ENCODE assay signal across 8 cellular contexts in genomic region chr5:137752873-137753226, GRCh38. TPM values are rescaled to one million over a fixed set of nuclear protein-coding genes. Genes with fewer than 3 reads are reported as not detected.
DNase-seq lines count a peak whose midpoint lies in the region; ATAC-seq and TF ChIP-seq lines count a peak whose summit lies in the region.

No MANE protein-coding gene starts in this region.

- H3K36me3 ChIP-seq in PC-9 (ENCODE audit: low read depth) (peaks cover 21% of the 10 kb centered on the region), tibial nerve (peaks cover 0 to 3% (median 0%) of the 10 kb centered on the region in 3 donors)

- DNase-seq in activated gamma-delta T cell treated with Interleukin-2 at 50 U/mL for 16 hours (peak; percentile 20), activated gamma-delta T cell (lab: John Stamatoyannopoulos, UW) (no peak), PC-9 (peak in 1 of 2 experiments; percentile 21), cardiac fibroblast (ENCODE audit: low read depth in 2 of 2) (peak; percentile 32 to 42), lower leg skin (ENCODE audit: low spot score in 2 of 2) (peak; percentile 23 to 84), tibial nerve (ENCODE audit: low spot score in 2 of 2) (peak in 1 of 2 donors; percentile 7), GM19240 (ENCODE audit: insufficient read length, low spot score) (no peak)

- TF ChIP-seq EP300 in tibial nerve (IDR thresholded peaks at IDR 0.05): no peak

- H3K9me3 ChIP-seq in PC-9 (ENCODE audit: insufficient read depth, low read depth) (no peaks in the 10 kb centered on the region), tibial nerve (no peaks in the 10 kb centered on the region)

- intact Hi-C loops in PC-9 (cut with micrococcal nuclease; ENCODE audit: unreplicated experiment) (loop anchor here (2.0 to 10.0 kb wide), 2 partner anchors 312 to 380 kb away; no protein-coding TSS in a partner anchor), lower leg skin (cut with DNase I; ENCODE audit: low total_unique reads) (no loop called here)

- POLR2A ChIA-PET in PC-9 (lab: Charles Lee; ENCODE audit: unreplicated experiment): no interaction called here

- peak overlapping the region; percentile 91; the same call in 1 of the 2 replicates for H3K27ac ChIP-seq in PC-9
- peak overlapping the region; percentile 88 to 99 (median 98) for H3K27ac ChIP-seq in tibial nerve

- H3K27me3 ChIP-seq in PC-9 (ENCODE audit: insufficient read depth, low read depth) (no peaks in the 10 kb centered on the region), tibial nerve (no peaks in the 10 kb centered on the region)

- H3K9me2 ChIP-seq in PC-9 (ENCODE audit: insufficient read depth): no peaks in the 10 kb centered on the region

- no peak for ATAC-seq in HG03460 (IDR thresholded peaks at IDR 0.05; ENCODE audit: unreplicated experiment)

- no peak for TF ChIP-seq POLR2A in lower leg skin (IDR thresholded peaks at IDR 0.05)
- no peak for TF ChIP-seq POLR2A in tibial nerve (IDR thresholded peaks at IDR 0.05)

- H3F3A ChIP-seq in PC-9 (ENCODE audit: insufficient read depth, low read depth): peaks cover 26% of the 10 kb centered on the region

- H4K20me1 ChIP-seq in PC-9 (ENCODE audit: insufficient read depth): peaks cover 42% of the 10 kb centered on the region

- WGBS in lower leg skin, 2 donors: 1 to 2% methylated on average over 6 of the region's 6 CpGs
- 0 to 1% methylated on average over 4 to 6 of the region's 6 CpGs for WGBS in tibial nerve, 2 donors

- H2AFZ ChIP-seq in PC-9: no peak overlapping the region

- peaks cover 59% of the 10 kb centered on the region for H3K79me2 ChIP-seq in PC-9 (ENCODE audit: low read depth)

- CTCF ChIA-PET in PC-9 (lab: Charles Lee): no interaction called here

- peak overlapping the region; percentile 87 for H3K4me2 ChIP-seq in PC-9

- no TSS peak for BruUV-seq in PC-9 (replicated peaks; lab: Mats Ljungman, UMichigan)

- H3K4me3 ChIP-seq in PC-9 (peak overlapping the region; percentile 61), cardiac fibroblast (replicated peaks in 1 of 2; ENCODE audit: low read depth in 2 of 2, low read length in 2 of 2) (peak overlapping the region; percentile 95 to 97), lower leg skin (ENCODE audit: low read depth, poor library complexity, severe bottlenecking) (peak overlapping the region; percentile 88), tibial nerve (peak overlapping the region; percentile 52 to 90 (median 84))

- TF ChIP-seq CTCF in PC-9 (conservative IDR thresholded peaks at IDR 0.05): no peak
- no peak for TF ChIP-seq CTCF in cardiac fibroblast (IDR thresholded peaks at IDR 0.05; ENCODE audit: low read depth, low read length)
- no peak for TF ChIP-seq CTCF in lower leg skin (IDR thresholded peaks at IDR 0.05)
- no peak for TF ChIP-seq CTCF in tibial nerve (IDR thresholded peaks at IDR 0.05)

- H3K4me1 ChIP-seq in PC-9 (replicated peaks; ENCODE audit: insufficient read depth) (peaks cover 28% of the 10 kb centered on the region), tibial nerve (peaks cover 0 to 49% (median 12%) of the 10 kb centered on the region in 4 donors)

RNA-seq across cellular contexts. Expression of gene HNRNPA0, which starts 1.3 kb away (rescaled TPM):
- 27.8 and 32.2 TPM in 2 replicates for total RNA-seq in PC-9 (2021)
- total RNA-seq in lower leg skin: 10 to 100 TPM in 1 of 4 donors, 1 to 10 TPM in 3; 6.9 to 11.5 (median 9.3) TPM
- total RNA-seq in tibial nerve: 10 to 100 TPM; 12.6 to 17.0 (median 15.0) TPM

RNA-seq across cellular contexts. Expression of gene KLHL3, which starts 17.0 kb away (rescaled TPM):
- total RNA-seq in PC-9 (2021) (13.6 and 15.2 TPM in 2 replicates), lower leg skin (1 to 10 TPM; 1.0 to 3.0 (median 2.1) TPM), tibial nerve (10 to 100 TPM; 22.5 to 35.7 (median 27.5) TPM)

Comparison
In these comparisons a context has a peak if more than half of its experiments do, and no peak if none do; other contexts are left out.
1. DNase-seq: peak in activated gamma-delta T cell treated with Interleukin-2 at 50 U/mL for 16 hours (single experiment), cardiac fibroblast (2 of 2) and lower leg skin (2 of 2); none in activated gamma-delta T cell (single experiment) and GM19240 (single experiment).
2. Peak in every context shown above with its lines, with median percentiles within 50 percentile points of each other: H3K4me3 ChIP-seq.